Comparison of ENCODE assay signal across 22 cellular contexts in the genomic region with DNA sequence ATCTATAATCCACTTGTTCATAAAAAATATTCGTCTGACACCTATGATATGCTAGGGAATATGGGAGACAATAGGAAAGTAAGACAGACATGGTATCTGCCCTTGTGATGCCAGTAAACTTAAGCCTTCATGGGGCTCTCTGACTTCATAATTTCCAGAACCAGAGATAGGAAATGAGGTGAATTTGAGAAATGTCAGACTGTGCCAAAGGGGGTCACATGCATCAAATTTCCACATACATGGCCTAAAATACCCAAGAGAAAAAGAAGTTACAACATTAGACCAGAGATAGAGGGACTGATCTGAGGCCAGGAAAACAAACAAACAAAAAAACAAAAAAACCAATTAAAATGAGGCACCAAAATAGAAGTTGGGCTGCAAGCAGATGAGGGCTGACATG.
DNase-seq lines count a peak whose midpoint lies in the region; ATAC-seq and TF ChIP-seq lines count a peak whose summit lies in the region.
"Had no signal": no experiment of that assay in that cellular context is flagged by ENCODE, and none has a peak within 500 bp of the region (broad histone marks: within the 10 kb centered on the region; RNA-seq: fewer than 3 reads in every experiment).

No MANE protein-coding gene starts in this region.

- H4K91ac ChIP-seq in IMR-90 (ENCODE audit: insufficient read depth, low read depth, low read length) = no peak overlapping the region
- H4K91ac ChIP-seq in mesenchymal stem cell (ENCODE audit: low read length) = no peak overlapping the region

- H3K4ac ChIP-seq in IMR-90 (ENCODE audit: low read depth, low read length) (peak overlapping the region; percentile 36; the same call in 1 of the 2 replicates), mesenchymal stem cell (ENCODE audit: low read depth in 1 of 2, low read length in 2 of 2) (no peak overlapping the region)

- H3K79me2 ChIP-seq in ACC112 (ENCODE audit: control insufficient read depth, insufficient read depth, low read length, unreplicated experiment) = no peaks in the 10 kb centered on the region

- peak overlapping the region; percentile 37; the same call in 1 of the 2 replicates for H2BK120ac ChIP-seq in IMR-90 (ENCODE audit: low read depth, low read length)
- H2BK120ac ChIP-seq in mesenchymal stem cell (ENCODE audit: low read depth, low read length) = no peak overlapping the region

- TF ChIP-seq CTCF in IMR-90 (conservative IDR thresholded peaks at IDR 0.05; ENCODE audit: low read depth, low read length) = no peak
- no peak for TF ChIP-seq CTCF in choroid plexus epithelial cell (conservative IDR thresholded peaks at IDR 0.05; ENCODE audit: low read depth, low read length)

- H3K9me3 ChIP-seq in IMR-90 (ENCODE audit: control insufficient read depth, insufficient read depth, low read length) = no peaks in the 10 kb centered on the region
- H3K9me3 ChIP-seq in mesenchymal stem cell (ENCODE audit: control insufficient read depth, low read length) = no peaks in the 10 kb centered on the region
- H3K9me3 ChIP-seq: SJSA1 had no signal

- H4K8ac ChIP-seq in IMR-90 (ENCODE audit: low read depth in 2 of 2, low read length in 2 of 2) (no peak overlapping the region; a peak in 1 of 4 replicates), mesenchymal stem cell (ENCODE audit: low read length) (no peak overlapping the region)

- H3K27ac Mint-ChIP-seq in effector memory CD8-positive, alpha-beta T cell = no peak overlapping the region
- H3K27ac Mint-ChIP-seq: CD4-positive, alpha-beta T cell had no signal

- no TSS peak for BruUV-seq in IMR-90 (replicated peaks; lab: Mats Ljungman, UMichigan)

- H3K36me3 ChIP-seq in ACC112 (ENCODE audit: insufficient read depth, low read length) (no peaks in the 10 kb centered on the region), IMR-90 (ENCODE audit: control insufficient read depth, insufficient read depth, low read length) (peaks cover 3% of the 10 kb centered on the region; the same call in 1 of the 2 replicates), mesenchymal stem cell (ENCODE audit: control insufficient read depth in 1 of 2, insufficient read depth in 2 of 2, low read depth in 1 of 2, low read length in 2 of 2) (peaks cover 0 to 6% of the 10 kb centered on the region in 2 experiments)
- H3K36me3 ChIP-seq: SJSA1 had no signal

- TF ChIP-seq RAD21 in IMR-90 (IDR thresholded peaks at IDR 0.05; ENCODE audit: low read length) = no peak

- peak overlapping the region; percentile 46; the same call in 1 of the 2 replicates for H3K14ac ChIP-seq in IMR-90 (replicated peaks; ENCODE audit: low read depth, low read length)
- H3K14ac ChIP-seq in mesenchymal stem cell (ENCODE audit: low read length in 2 of 2) = no peak overlapping the region

- H2AK9ac ChIP-seq in IMR-90 (replicated peaks; ENCODE audit: low read depth, low read length, poor library complexity) = no peak overlapping the region

- H2BK15ac ChIP-seq in IMR-90 (ENCODE audit: low read depth, low read length) (no peak overlapping the region), mesenchymal stem cell (ENCODE audit: low read depth, poor library complexity, severe bottlenecking) (no peak overlapping the region)

- H3K9me1 ChIP-seq in IMR-90 (ENCODE audit: insufficient read depth, low read length) = peaks cover 7% of the 10 kb centered on the region

- peak overlapping the region; percentile 48; the same call in 1 of the 2 replicates for H4K5ac ChIP-seq in IMR-90 (ENCODE audit: low read depth, low read length)

- H3K27ac ChIP-seq in ACC112 (ENCODE audit: low read depth, low read length) (peak overlapping the region; percentile 38; the same call in 1 of the 2 replicates), IMR-90 (ENCODE audit: insufficient read depth, low read length) (no peak overlapping the region), mesenchymal stem cell (ENCODE audit: low read length, poor library complexity, severe bottlenecking) (peak overlapping the region; percentile 36)
- H3K27ac ChIP-seq: BLaER1 treated with 17β-estradiol and CSF1 and Interleukin-3, amounts not matched to agents 10 nM and 100 nM; SJSA1 had no signal

- no peak overlapping the region for H2AK5ac ChIP-seq in IMR-90 (ENCODE audit: low read depth, low read length)
- H2AK5ac ChIP-seq in mesenchymal stem cell (ENCODE audit: low read length, severe bottlenecking) = no peak overlapping the region

- ATAC-seq in IMR-90 (ENCODE audit: low read depth) = no peak
- no peak for ATAC-seq in effector memory CD8-positive, alpha-beta T cell (replicated peaks)
- ATAC-seq: HCT116, HepG2, K562 had no signal

- H3K79me1 ChIP-seq in IMR-90 (ENCODE audit: low read depth in 1 of 2, low read length in 2 of 2) (no peaks in the 10 kb centered on the region), mesenchymal stem cell (replicated peaks; ENCODE audit: low read length, poor library complexity, severe bottlenecking) (peaks cover 17% of the 10 kb centered on the region)

- no peaks in the 10 kb centered on the region for H4K20me1 ChIP-seq in IMR-90 (ENCODE audit: insufficient read depth, low read length)

- H2BK5ac ChIP-seq in IMR-90 (ENCODE audit: low read depth, low read length, poor library complexity, severe bottlenecking) (peak overlapping the region; percentile 41), mesenchymal stem cell (ENCODE audit: low read depth, low read length, poor library complexity, severe bottlenecking) (no peak overlapping the region)

- H3K4me3 Mint-ChIP-seq in effector memory CD8-positive, alpha-beta T cell = no peak overlapping the region
- H3K4me3 Mint-ChIP-seq: CD4-positive, alpha-beta T cell had no signal

- no peaks in the 10 kb centered on the region for H3K27me3 ChIP-seq in ACC112 (ENCODE audit: insufficient read depth, low read length)
- H3K27me3 ChIP-seq in IMR-90 (ENCODE audit: control insufficient read depth, insufficient read depth, low read length) = no peaks in the 10 kb centered on the region
- H3K27me3 ChIP-seq in mesenchymal stem cell (ENCODE audit: control insufficient read depth in 1 of 2, insufficient read depth in 1 of 2, low read length in 2 of 2) = no peaks in the 10 kb centered on the region
- H3K27me3 ChIP-seq: BLaER1 treated with 17β-estradiol and CSF1 and Interleukin-3, amounts not matched to agents 10 nM and 100 nM; SJSA1 had no signal

- TF ChIP-seq POLR2A in IMR-90 (IDR thresholded peaks at IDR 0.05; ENCODE audit: low read depth, low read length) = no peak

- no CpG with 5 or more reads among the region's 1 CpG for WGBS in IMR-90 (ENCODE audit: extremely low coverage in 2 of 2, insufficient read length in 1 of 2), 2 experiments
- WGBS in mesenchymal stem cell = 86% methylated on average over 1 of the region's 1 CpG

- H3K4me3 ChIP-seq in ACC112 (ENCODE audit: low read depth, low read length) = no peak overlapping the region
- H3K4me3 ChIP-seq in IMR-90 (ENCODE audit: insufficient read depth, low read depth, low read length) = no peak overlapping the region
- no peak overlapping the region for H3K4me3 ChIP-seq in choroid plexus epithelial cell (ENCODE audit: low read depth, low read length)
- no peak overlapping the region for H3K4me3 ChIP-seq in mesenchymal stem cell (ENCODE audit: insufficient read depth in 1 of 2, low read depth in 1 of 2, low read length in 2 of 2)
- H3K4me3 ChIP-seq: BLaER1 treated with 17β-estradiol and CSF1 and Interleukin-3, amounts not matched to agents 10 nM and 100 nM; K562; SJSA1 had no signal

- dilution Hi-C loops in IMR-90 (cut with HindIII; ENCODE audit: low sequenced_read_pairs, unreplicated experiment) = no loop called here

- peaks cover 8 to 9% of the 10 kb centered on the region in 2 donors for H3K4me1 Mint-ChIP-seq in effector memory CD8-positive, alpha-beta T cell (ENCODE audit: low read depth in 2 of 2)

- peak overlapping the region; percentile 77; the same call in 1 of the 2 replicates for H3K18ac ChIP-seq in IMR-90 (ENCODE audit: low read depth, low read length)
- H3K18ac ChIP-seq in mesenchymal stem cell (ENCODE audit: low read depth in 1 of 2, low read length in 2 of 2) = no peak overlapping the region

- no peak overlapping the region for H2BK12ac ChIP-seq in mesenchymal stem cell (ENCODE audit: low read length in 2 of 2)

- in situ Hi-C loops in IMR-90 (cut with MboI; ENCODE audit: low sequenced_read_pairs) = no loop called here

- intact Hi-C loops in IMR-90 (cut with micrococcal nuclease) = no loop called here

- no peak overlapping the region for H2BK20ac ChIP-seq in IMR-90 (ENCODE audit: low read depth, low read length)

- no peak overlapping the region for H3K9ac ChIP-seq in IMR-90 (ENCODE audit: low read depth, low read length)
- no peak overlapping the region for H3K9ac ChIP-seq in mesenchymal stem cell (ENCODE audit: low read length)
- H3K9ac ChIP-seq: BLaER1 treated with 17β-estradiol and CSF1 and Interleukin-3, amounts not matched to agents 10 nM and 100 nM had no signal

- DNase-seq in IMR-90 = no peak
- DNase-seq in choroid plexus epithelial cell (ENCODE audit: low read depth) = peak; percentile 61
- no peak for DNase-seq in mesenchymal stem cell
- no peak for DNase-seq in effector memory CD8-positive, alpha-beta T cell
- no peak for DNase-seq in middle frontal gyrus (ENCODE audit: extremely low spot score, low spot score)
- DNase-seq in stimulated activated naive CD4-positive, alpha-beta T cell (lab: John Stamatoyannopoulos, UW) = no peak
- DNase-seq: AML-193; CD4-positive, alpha-beta T cell; DMS53; Kasumi-1; NCI-H1694; NCI-H2029 treated with DMSO at 0.1 percent for 48 hours; NCI-H446 treated with DMSO at 0.1 percent for 48 hours; NCI-H526; Right ventricle myocardium superior; RPMI8226 had no signal

- H3K23ac ChIP-seq in IMR-90 (ENCODE audit: low read depth, low read length) = peak overlapping the region; percentile 48; the same call in 1 of the 2 replicates
- H3K23ac ChIP-seq in mesenchymal stem cell (ENCODE audit: low read length in 2 of 2) = no peak overlapping the region

- CTCF ChIA-PET in IMR-90 (lab: Yijun Ruan, JAX) = no interaction called here

- H3K36me3 Mint-ChIP-seq in effector memory CD8-positive, alpha-beta T cell (ENCODE audit: insufficient read depth) = peaks cover 2% of the 10 kb centered on the region

- peaks cover 25% of the 10 kb centered on the region for H3K4me1 ChIP-seq in ACC112 (ENCODE audit: control insufficient read depth, insufficient read depth, low read length, unreplicated experiment)
- H3K4me1 ChIP-seq in IMR-90 (ENCODE audit: control insufficient read depth, insufficient read depth, low read length) = peaks cover 20% of the 10 kb centered on the region
- H3K4me1 ChIP-seq in mesenchymal stem cell (ENCODE audit: control insufficient read depth, insufficient read depth, low read depth, low read length) = peaks cover 2% of the 10 kb centered on the region

- no peak overlapping the region for H2AFZ ChIP-seq in ACC112 (ENCODE audit: low read length, unreplicated experiment)
- no peak overlapping the region for H2AFZ ChIP-seq in IMR-90 (replicated peaks; ENCODE audit: low read length, poor library complexity)
- H2AFZ ChIP-seq in mesenchymal stem cell (ENCODE audit: low read depth, low read length) = no peak overlapping the region

- no peak overlapping the region for H3K56ac ChIP-seq in IMR-90 (ENCODE audit: extremely low read depth, insufficient read depth, low read length)

- no peaks in the 10 kb centered on the region for H3K9me3 Mint-ChIP-seq in effector memory CD8-positive, alpha-beta T cell
- H3K9me3 Mint-ChIP-seq: CD4-positive, alpha-beta T cell had no signal

- H3K4me2 ChIP-seq in IMR-90 (ENCODE audit: low read depth, low read length) = no peak overlapping the region
- no peak overlapping the region for H3K4me2 ChIP-seq in mesenchymal stem cell (ENCODE audit: low read length, poor library complexity, severe bottlenecking)
- H3K4me2 ChIP-seq: BLaER1 treated with 17β-estradiol and CSF1 and Interleukin-3, amounts not matched to agents 10 nM and 100 nM had no signal

- no peaks in the 10 kb centered on the region for H3K27me3 Mint-ChIP-seq in effector memory CD8-positive, alpha-beta T cell
- H3K27me3 Mint-ChIP-seq: CD4-positive, alpha-beta T cell had no signal

- POLR2A ChIA-PET in IMR-90 (lab: Charles Lee; ENCODE audit: unreplicated experiment) = no interaction called here
